In genomic region chr16:47779201-47780016, GRCh38 we compare ENCODE assay signal across 9 cellular contexts.
DNase-seq lines count a peak whose midpoint lies in the region; ATAC-seq, FAIRE-seq and TF ChIP-seq lines count a peak whose summit lies in the region.
"Had no signal": no experiment of that assay in that cellular context is flagged by ENCODE, and none has a peak within 500 bp of the region (broad histone marks: within the 10 kb centered on the region; RNA-seq: fewer than 3 reads in every experiment).

No MANE protein-coding gene starts in this region.

- peak in 1 of 2 experiments; percentile 11 for DNase-seq in A549 (ENCODE audit: low read depth in 1 of 2, low spot score in 1 of 2)
- peak; percentile 82 for DNase-seq in OCI-M1 (lab: John Stamatoyannopoulos, UW)
- DNase-seq in cardiac fibroblast (ENCODE audit: low read depth in 2 of 2), result peak; percentile 47 to 56
- DNase-seq in osteoblast (ENCODE audit: insufficient read length, low spot score, missing footprints), result peak; percentile 37
- DNase-seq in globus pallidus (ENCODE audit: low spot score), result no peak
- no peak for DNase-seq in NCI-H2107 treated with DMSO at 0.1 percent for 48 hours (lab: John Stamatoyannopoulos, UW; ENCODE audit: unreplicated experiment)

- FAIRE-seq in A549 (lab: Jason Lieb, UNC), result no peak
- FAIRE-seq: colon had no signal

- no peak for TF ChIP-seq POLR2A in A549 (IDR thresholded peaks at IDR 0.05; ENCODE audit: low read length)

- no peak for TF ChIP-seq CTCF in A549 (IDR thresholded peaks at IDR 0.05)
- TF ChIP-seq CTCF in cardiac fibroblast (IDR thresholded peaks at IDR 0.05; ENCODE audit: low read depth, low read length), result no peak
- no peak for TF ChIP-seq CTCF in osteoblast (IDR thresholded peaks at IDR 0.05; ENCODE audit: extremely low read depth, low read depth, low read length)

- no peaks in the 10 kb centered on the region for H3K9me3 ChIP-seq in A549
- no peaks in the 10 kb centered on the region for H3K9me3 ChIP-seq in osteoblast (ENCODE audit: low read depth, low read length)

- 25% methylated on average over 7 of the region's 7 CpGs for WGBS in A549 (ENCODE audit: missing lambda C conversion rate)

- H3K4me3 ChIP-seq in A549 (0 out of 3 replicates have a peak overlapping the region, but pooled peaks have one; percentile 19), cardiac fibroblast (replicated peaks in 1 of 2; ENCODE audit: low read depth in 2 of 2, low read length in 2 of 2) (peak overlapping the region; percentile 28 to 35), osteoblast (ENCODE audit: insufficient read depth, low read length) (peak overlapping the region; percentile 73)

- no peak for TF ChIP-seq RAD21 in A549 (conservative IDR thresholded peaks at IDR 0.05 in 1 of 2, IDR thresholded peaks at IDR 0.05 in 1 of 2)

- peak overlapping the region; percentile 88 for H2AFZ ChIP-seq in osteoblast (ENCODE audit: low read length)

- ATAC-seq in A549, result peak; percentile 30 to 70; a peak in 3 of 6 replicates
- ATAC-seq in GM18867 (IDR thresholded peaks at IDR 0.05; ENCODE audit: unreplicated experiment), result peak; percentile 54
- ATAC-seq in HG03196 (IDR thresholded peaks at IDR 0.05; ENCODE audit: unreplicated experiment), result no peak

- H3K79me2 ChIP-seq in osteoblast (ENCODE audit: insufficient read depth, low read length), result no peaks in the 10 kb centered on the region

- H3K4me2 ChIP-seq in A549 (peak overlapping the region; percentile 68), osteoblast (ENCODE audit: insufficient read depth, low read length) (peak overlapping the region; percentile 85)

- H3K36me3 ChIP-seq in osteoblast (ENCODE audit: insufficient read depth, low read length), result no peaks in the 10 kb centered on the region

- peaks cover 5% of the 10 kb centered on the region for H3K27me3 ChIP-seq in osteoblast (ENCODE audit: insufficient read depth, low read length)

- H3K27ac ChIP-seq in A549 (peak overlapping the region in 1 of 2 experiments; percentile 65; a peak in 3 of 6 replicates), osteoblast (ENCODE audit: low read depth, low read length) (peak overlapping the region; percentile 0)

- CTCF ChIA-PET in A549 (lab: Yijun Ruan, JAX), result interaction anchor here (0.8 kb wide), 1 partner anchor 741 kb away, joined by 3 read pairs; no protein-coding TSS in a partner anchor

- no peak for TF ChIP-seq EP300 in A549 (IDR thresholded peaks at IDR 0.05)

- H3K4me1 ChIP-seq in A549, result peaks cover 13% of the 10 kb centered on the region
- H3K4me1 ChIP-seq in osteoblast (ENCODE audit: insufficient read depth, low read length), result peaks cover 10% of the 10 kb centered on the region

- no peaks in the 10 kb centered on the region for H4K20me1 ChIP-seq in osteoblast (ENCODE audit: insufficient read depth, low read length)

- POLR2A ChIA-PET in A549 (lab: Yijun Ruan, JAX), result no interaction called here

TF ChIP-seq in A549, 52 proteins besides CTCF, POLR2A, EP300 and RAD21:
- peak; percentile 30; the same call in 1 of the 2 replicates for TF ChIP-seq USF2 (IDR thresholded peaks at IDR 0.05)
- TF ChIP-seq ATOH8 (CRISPR knock-in tag; IDR thresholded peaks at IDR 0.05; ENCODE audit: low read depth), result no peak

Comparison
In these comparisons a context has a peak if more than half of its experiments do, and no peak if none do; other contexts are left out.
1. DNase-seq: peak in OCI-M1 (single experiment), cardiac fibroblast (2 of 2) and osteoblast (single experiment); none in globus pallidus (single experiment) and NCI-H2107 treated with DMSO at 0.1 percent for 48 hours (single experiment).
2. H3K4me3 ChIP-seq: peak in every context shown above with its lines; median percentile 73 in osteoblast; 32 in cardiac fibroblast; 19 in A549.